In genomic region chr7:128963327-128963757, GRCh38 we compare ENCODE assay signal across 9 cellular contexts. TPM values are rescaled to one million over a fixed set of nuclear protein-coding genes. Genes with fewer than 3 reads are reported as not detected.
A peak's percentile ranks its signal among the peaks of the same experiment; 100 is the strongest.
DNase-seq lines count a peak whose midpoint lies in the region; ATAC-seq and TF ChIP-seq lines count a peak whose summit lies in the region.
"Had no signal": no experiment of that assay in that cellular context is flagged by ENCODE, and none has a peak within 500 bp of the region (broad histone marks: within the 10 kb centered on the region; RNA-seq: fewer than 3 reads in every experiment).

No MANE protein-coding gene starts in this region.

- H3K9me3 ChIP-seq in adipocyte (ENCODE audit: control insufficient read depth, low read length), result no peaks in the 10 kb centered on the region
- H3K9me3 ChIP-seq in right atrium auricular region, result no peaks in the 10 kb centered on the region

- no peaks in the 10 kb centered on the region for H3K9me3 Mint-ChIP-seq in activated CD8-positive, alpha-beta memory T cell treated with anti-CD3 and anti-CD28 coated beads, Interleukin-2, amount 10 ng/mL, durations not matched to agents 7 days and 5 days (ENCODE audit: low read depth)
- no peaks in the 10 kb centered on the region for H3K9me3 Mint-ChIP-seq in stimulated activated naive CD8-positive, alpha-beta T cell treated with anti-CD3 and anti-CD28 coated beads, Interleukin-15, amount 100 ng/mL, for 72 hours
- no peaks in the 10 kb centered on the region for H3K9me3 Mint-ChIP-seq in HFFc6
- H3K9me3 Mint-ChIP-seq: CD14-positive monocyte had no signal

- peak; percentile 87 for ATAC-seq in activated CD8-positive, alpha-beta memory T cell treated with anti-CD3 and anti-CD28 coated beads, Interleukin-2, amount 10 ng/mL, durations not matched to agents 7 days and 5 days
- peak; percentile 83 for ATAC-seq in HG02981 (IDR thresholded peaks at IDR 0.05; ENCODE audit: unreplicated experiment)
- ATAC-seq in stimulated activated naive CD8-positive, alpha-beta T cell treated with anti-CD3 and anti-CD28 coated beads, Interleukin-15, amount 100 ng/mL, for 72 hours, result peak; percentile 98

- H3K4me1 Mint-ChIP-seq in activated CD8-positive, alpha-beta memory T cell treated with anti-CD3 and anti-CD28 coated beads, Interleukin-2, amount 10 ng/mL, durations not matched to agents 7 days and 5 days, result peaks cover 17% of the 10 kb centered on the region
- peaks cover 41% of the 10 kb centered on the region for H3K4me1 Mint-ChIP-seq in stimulated activated naive CD8-positive, alpha-beta T cell treated with anti-CD3 and anti-CD28 coated beads, Interleukin-15, amount 100 ng/mL, for 72 hours
- peaks cover 17% of the 10 kb centered on the region for H3K4me1 Mint-ChIP-seq in HFFc6 (ENCODE audit: low read depth)
- H3K4me1 Mint-ChIP-seq: CD14-positive monocyte had no signal

- H3K27me3 ChIP-seq in adipocyte (replicated peaks; ENCODE audit: control insufficient read depth, insufficient read depth, low read length) (no peaks in the 10 kb centered on the region), right atrium auricular region (no peaks in the 10 kb centered on the region)

- peaks cover 63% of the 10 kb centered on the region for H3K36me3 Mint-ChIP-seq in activated CD8-positive, alpha-beta memory T cell treated with anti-CD3 and anti-CD28 coated beads, Interleukin-2, amount 10 ng/mL, durations not matched to agents 7 days and 5 days
- peaks cover 34% of the 10 kb centered on the region for H3K36me3 Mint-ChIP-seq in HFFc6 (ENCODE audit: low read depth)

- DNase-seq in activated CD8-positive, alpha-beta memory T cell treated with anti-CD3 and anti-CD28 coated beads, Interleukin-2, amount 10 ng/mL, durations not matched to agents 7 days and 5 days, result no peak
- DNase-seq in activated CD8-positive, alpha-beta memory T cell treated with anti-CD3 and anti-CD28 coated beads, Interleukin-2, amount 50 U/mL, for 4 hours, result no peak
- DNase-seq in adipocyte (ENCODE audit: low read depth), result peak; percentile 29
- DNase-seq in stimulated activated naive CD8-positive, alpha-beta T cell treated with anti-CD3 and anti-CD28 coated beads, Interleukin-15, amount 100 ng/mL, for 72 hours, result peak; percentile 37 to 66
- no peak for DNase-seq in right atrium auricular region (ENCODE audit: low spot score)
- DNase-seq in HFFc6, result no peak
- no peak for DNase-seq in ecto neural progenitor cell (ENCODE audit: low spot score)

- H3K27ac Mint-ChIP-seq in activated CD8-positive, alpha-beta memory T cell treated with anti-CD3 and anti-CD28 coated beads, Interleukin-2, amount 10 ng/mL, durations not matched to agents 7 days and 5 days, result no peak overlapping the region
- peak overlapping the region; percentile 27 to 91 for H3K27ac Mint-ChIP-seq in stimulated activated naive CD8-positive, alpha-beta T cell treated with anti-CD3 and anti-CD28 coated beads, Interleukin-15, amount 100 ng/mL, for 72 hours
- no peak overlapping the region for H3K27ac Mint-ChIP-seq in HFFc6

- CTCF ChIA-PET in activated CD8-positive, alpha-beta memory T cell treated with anti-CD3 and anti-CD28 coated beads, Interleukin-2, amount 10 ng/mL, durations not matched to agents 7 days and 5 days (lab: Charles Lee), result interaction anchor here (0.6 to 1.4 kb wide), 3 partner anchors 79 to 1019 kb away, joined by 3 to 5 read pairs (median 4); no protein-coding TSS in a partner anchor

- TF ChIP-seq CTCF in right atrium auricular region (IDR thresholded peaks at IDR 0.05), result no peak
- TF ChIP-seq CTCF in HFFc6 (IDR thresholded peaks at IDR 0.05), result no peak

- H3K27me3 Mint-ChIP-seq in activated CD8-positive, alpha-beta memory T cell treated with anti-CD3 and anti-CD28 coated beads, Interleukin-2, amount 10 ng/mL, durations not matched to agents 7 days and 5 days, result no peaks in the 10 kb centered on the region
- no peaks in the 10 kb centered on the region for H3K27me3 Mint-ChIP-seq in stimulated activated naive CD8-positive, alpha-beta T cell treated with anti-CD3 and anti-CD28 coated beads, Interleukin-15, amount 100 ng/mL, for 72 hours
- peaks cover 2% of the 10 kb centered on the region; the same call in 1 of the 2 replicates for H3K27me3 Mint-ChIP-seq in HFFc6 (ENCODE audit: insufficient read depth)

- no peak overlapping the region for H3K9ac ChIP-seq in adipocyte (ENCODE audit: low read length)

- no peak overlapping the region for H3K4me3 Mint-ChIP-seq in activated CD8-positive, alpha-beta memory T cell treated with anti-CD3 and anti-CD28 coated beads, Interleukin-2, amount 10 ng/mL, durations not matched to agents 7 days and 5 days
- H3K4me3 Mint-ChIP-seq in stimulated activated naive CD8-positive, alpha-beta T cell treated with anti-CD3 and anti-CD28 coated beads, Interleukin-15, amount 100 ng/mL, for 72 hours, result peak overlapping the region; percentile 53 to 63
- H3K4me3 Mint-ChIP-seq in HFFc6, result no peak overlapping the region
- H3K4me3 Mint-ChIP-seq: CD14-positive monocyte had no signal

- H3K4me3 ChIP-seq in adipocyte (ENCODE audit: low read length) (no peak overlapping the region), right atrium auricular region (no peak overlapping the region)

- H3K36me3 ChIP-seq in adipocyte (ENCODE audit: control insufficient read depth, insufficient read depth, low read length, severe bottlenecking), result peaks cover 62% of the 10 kb centered on the region
- H3K36me3 ChIP-seq in right atrium auricular region, result peaks cover 57% of the 10 kb centered on the region

- no peak overlapping the region for H3K27ac ChIP-seq in right atrium auricular region

- H3K4me1 ChIP-seq in adipocyte (ENCODE audit: control insufficient read depth, insufficient read depth, low read length) (peaks cover 15% of the 10 kb centered on the region), right atrium auricular region (no peaks in the 10 kb centered on the region)

RNA-seq across cellular contexts. Expression of gene IRF5, which starts 25.6 kb away (rescaled TPM):
- 10 to 100 TPM; 16.5 to 17.7 TPM for total RNA-seq in activated CD8-positive, alpha-beta memory T cell treated with anti-CD3 and anti-CD28 coated beads, Interleukin-2, amount 10 ng/mL, durations not matched to agents 7 days and 5 days
- total RNA-seq in right atrium auricular region, result 1 to 10 TPM; 2.7 to 4.4 TPM
- under 1 TPM in 1 of 6 experiments, not detected in 5; 0.09 TPM for total RNA-seq in HFFc6 (2021; fragmentation: NEBNext Ultra II Directional; extraction: Animal tissue kit (Norgen Biotek cat#: 25700))

RNA-seq across cellular contexts. Expression of gene KCP, which starts 52.8 kb away (rescaled TPM):
- total RNA-seq in activated CD8-positive, alpha-beta memory T cell treated with anti-CD3 and anti-CD28 coated beads, Interleukin-2, amount 10 ng/mL, durations not matched to agents 7 days and 5 days, result under 1 TPM; 0.20 to 0.52 TPM
- not detected for total RNA-seq in right atrium auricular region
- total RNA-seq in HFFc6 (2021; fragmentation: NEBNext Ultra II Directional; extraction: Animal tissue kit (Norgen Biotek cat#: 25700)), result under 1 TPM in 2 of 6 experiments, not detected in 4; 0.05 to 0.07 TPM

Comparison
In these comparisons a context has a peak if more than half of its experiments do, and no peak if none do; other contexts are left out.
1. DNase-seq: peak in adipocyte (single experiment) and stimulated activated naive CD8-positive, alpha-beta T cell treated with anti-CD3 and anti-CD28 coated beads, Interleukin-15, amount 100 ng/mL, for 72 hours (2 of 2); none in activated CD8-positive, alpha-beta memory T cell treated with anti-CD3 and anti-CD28 coated beads, Interleukin-2, amount 10 ng/mL, durations not matched to agents 7 days and 5 days (single experiment), activated CD8-positive, alpha-beta memory T cell treated with anti-CD3 and anti-CD28 coated beads, Interleukin-2, amount 50 U/mL, for 4 hours (single experiment), right atrium auricular region (single experiment), HFFc6 (single experiment) and ecto neural progenitor cell (single experiment).
2. H3K27ac Mint-ChIP-seq: peak in stimulated activated naive CD8-positive, alpha-beta T cell treated with anti-CD3 and anti-CD28 coated beads, Interleukin-15, amount 100 ng/mL, for 72 hours (2 of 2); none in activated CD8-positive, alpha-beta memory T cell treated with anti-CD3 and anti-CD28 coated beads, Interleukin-2, amount 10 ng/mL, durations not matched to agents 7 days and 5 days (single experiment) and HFFc6 (single experiment).
3. H3K4me3 Mint-ChIP-seq: peak in stimulated activated naive CD8-positive, alpha-beta T cell treated with anti-CD3 and anti-CD28 coated beads, Interleukin-15, amount 100 ng/mL, for 72 hours (2 of 2); none in activated CD8-positive, alpha-beta memory T cell treated with anti-CD3 and anti-CD28 coated beads, Interleukin-2, amount 10 ng/mL, durations not matched to agents 7 days and 5 days (single experiment) and HFFc6 (single experiment).
4. Peak in every context shown above with its lines, with median percentiles within 50 percentile points of each other: ATAC-seq.